Comparison of ENCODE assay signal across 1 cellular context in genomic region chr1:181088079-181089016, GRCh38.
A peak's percentile ranks its signal among the peaks of the same experiment; 100 is the strongest.
TF ChIP-seq lines count a peak whose summit lies in the region.

TSS of gene IER5 (plus strand) at chr1:181088700. CDS start at chr1:181088903, 203 bp downstream.

TF ChIP-seq in HepG2, 621 proteins besides CTCF, POLR2A, EP300 and RAD21 (continued from another document and continues in another):
- TF ChIP-seq ZBTB40 (IDR thresholded peaks at IDR 0.05), result no peak
- TF ChIP-seq ZBTB40 (CRISPR knock-in tag; IDR thresholded peaks at IDR 0.05), result 0 out of 2 replicates have a peak, but pooled peaks have one; percentile 44
- peak; percentile 65; the same call in 1 of the 2 replicates for TF ChIP-seq ZNF142 (CRISPR knock-in tag; IDR thresholded peaks at IDR 0.05)
- TF ChIP-seq RAD51 (IDR thresholded peaks at IDR 0.05; ENCODE audit: borderline replicate concordance), result 0 out of 2 replicates have a peak, but pooled peaks have one; percentile 34
- no peak for TF ChIP-seq ZNF639 (CRISPR knock-in tag; conservative IDR thresholded peaks at IDR 0.05)
- no peak for TF ChIP-seq ZSCAN29 (CRISPR knock-in tag; conservative IDR thresholded peaks at IDR 0.05)
- TF ChIP-seq ZNF383 (CRISPR knock-in tag; IDR thresholded peaks at IDR 0.05; ENCODE audit: borderline replicate concordance), result no peak
- TF ChIP-seq MEIS1 (CRISPR knock-in tag; IDR thresholded peaks at IDR 0.05; ENCODE audit: borderline replicate concordance), result no peak
- peak; percentile 88 for TF ChIP-seq ARNT2 (CRISPR knock-in tag; IDR thresholded peaks at IDR 0.05; ENCODE audit: low read depth)
- TF ChIP-seq E2F5 (CRISPR knock-in tag; conservative IDR thresholded peaks at IDR 0.05), result peak; percentile 93
- TF ChIP-seq ZBTB37 (CRISPR knock-in tag; IDR thresholded peaks at IDR 0.05), result no peak
- no peak for TF ChIP-seq MAZ (IDR thresholded peaks at IDR 0.05; ENCODE audit: borderline replicate concordance, low read depth, low read length)
- no peak; the same call in none of the 2 replicates for TF ChIP-seq MAZ (CRISPR knock-in tag; IDR thresholded peaks at IDR 0.05; ENCODE audit: low read depth)
- TF ChIP-seq AHDC1 (CRISPR knock-in tag; IDR thresholded peaks at IDR 0.05; ENCODE audit: borderline replicate concordance), result no peak
- peak; percentile 75 for TF ChIP-seq FOXO1 (CRISPR knock-in tag; IDR thresholded peaks at IDR 0.05)
- TF ChIP-seq TCF7 (IDR thresholded peaks at IDR 0.05; ENCODE audit: low read depth), result no peak
- TF ChIP-seq ATF5 (CRISPR knock-in tag; IDR thresholded peaks at IDR 0.05; ENCODE audit: low read depth), result 0 out of 2 replicates have a peak, but pooled peaks have one; percentile 64
- TF ChIP-seq RARG (CRISPR knock-in tag; IDR thresholded peaks at IDR 0.05; ENCODE audit: low read depth), result no peak
- TF ChIP-seq MTF1 (CRISPR knock-in tag; IDR thresholded peaks at IDR 0.05), result no peak
- TF ChIP-seq MAFK (conservative IDR thresholded peaks at IDR 0.05 in 1 of 2, IDR thresholded peaks at IDR 0.05 in 1 of 2; ENCODE audit: low read length in 2 of 2), result no peak
- peak; percentile 72; the same call in 1 of the 2 replicates for TF ChIP-seq MEF2D (CRISPR knock-in tag; IDR thresholded peaks at IDR 0.05)
- TF ChIP-seq PAF1 (CRISPR knock-in tag; IDR thresholded peaks at IDR 0.05), result no peak
- peak; percentile 65 for TF ChIP-seq ZEB1 (IDR thresholded peaks at IDR 0.05; ENCODE audit: insufficient replicate concordance, low read depth)
- TF ChIP-seq NFE2L1 (CRISPR knock-in tag; IDR thresholded peaks at IDR 0.05; ENCODE audit: borderline replicate concordance), result no peak
- TF ChIP-seq HNRNPH1 (optimal IDR thresholded peaks at IDR 0.05; ENCODE audit: low read depth, low read length), result no peak
